In the genomic region with DNA sequence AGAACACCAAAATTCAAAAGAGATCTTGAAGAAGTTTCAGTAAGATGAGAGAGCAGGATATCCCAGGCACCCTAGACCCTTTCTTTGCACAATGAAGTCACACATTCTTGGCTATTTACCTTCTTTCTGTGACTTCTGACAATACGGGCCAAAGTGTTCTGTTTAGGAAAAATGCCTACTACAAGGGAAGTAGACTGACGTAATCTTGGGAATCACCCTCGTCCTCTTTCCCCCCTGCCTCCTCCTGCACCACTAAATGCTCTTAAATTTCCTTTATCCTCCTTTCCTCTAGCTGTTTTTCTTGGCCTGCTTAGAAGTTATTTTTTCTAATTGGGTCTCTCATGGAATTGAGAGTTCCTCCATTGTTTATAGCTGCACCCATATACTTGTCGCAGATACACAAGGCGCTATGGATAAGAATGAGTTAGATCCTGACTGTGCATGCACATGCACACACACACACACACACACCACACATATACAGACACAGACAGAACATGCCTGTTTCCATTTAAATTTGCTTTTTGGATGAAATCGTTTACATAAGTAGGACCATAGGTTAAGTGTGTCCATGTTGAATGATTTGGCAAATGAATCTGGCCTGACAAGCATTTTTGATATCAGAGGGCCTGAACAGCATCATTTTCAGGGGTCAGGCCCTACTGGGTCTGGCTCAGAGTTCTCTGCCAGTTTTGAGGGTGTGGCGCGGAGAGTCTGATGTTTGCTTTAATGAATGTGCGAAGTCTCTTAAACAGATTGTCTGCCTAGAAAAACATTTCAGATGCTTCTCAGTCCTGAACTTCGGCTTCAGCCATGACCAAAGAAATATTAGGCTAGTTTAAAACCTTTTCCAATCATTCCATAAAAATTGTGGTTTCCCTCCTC, we compare ENCODE assay signal across 22 cellular contexts.
DNase-seq lines count a peak whose midpoint lies in the region; ATAC-seq and TF ChIP-seq lines count a peak whose summit lies in the region.
"Had no signal": no experiment of that assay in that cellular context is flagged by ENCODE, and none has a peak within 500 bp of the region (broad histone marks: within the 10 kb centered on the region; RNA-seq: fewer than 3 reads in every experiment).

No MANE protein-coding gene starts in this region.

- H3K4ac ChIP-seq in mesenchymal stem cell (ENCODE audit: low read depth in 1 of 2, low read length in 2 of 2) = no peak overlapping the region

- peak overlapping the region; percentile 44 for H3K9ac ChIP-seq in mesenchymal stem cell (ENCODE audit: low read length)

- no peak overlapping the region for H4K91ac ChIP-seq in mesenchymal stem cell (ENCODE audit: low read length)

- TF ChIP-seq CTCF in heart left ventricle (IDR thresholded peaks at IDR 0.05) = no peak

- 55 to 67% (median 63%) methylated on average over 10 of the region's 10 CpGs for WGBS in heart left ventricle, 4 donors
- 96% methylated on average over 10 of the region's 10 CpGs for WGBS in mesenchymal stem cell

- no peak overlapping the region for H3K18ac ChIP-seq in mesenchymal stem cell (ENCODE audit: low read depth in 1 of 2, low read length in 2 of 2)

- no peak overlapping the region for H3K23ac ChIP-seq in mesenchymal stem cell (ENCODE audit: low read length in 2 of 2)

- no peaks in the 10 kb centered on the region for H3K79me1 ChIP-seq in mesenchymal stem cell (replicated peaks; ENCODE audit: low read length, poor library complexity, severe bottlenecking)

- no peak overlapping the region for H2BK5ac ChIP-seq in mesenchymal stem cell (ENCODE audit: low read depth, low read length, poor library complexity, severe bottlenecking)

- no peak overlapping the region for H4K8ac ChIP-seq in mesenchymal stem cell (ENCODE audit: low read length)

- no peak overlapping the region for H2BK12ac ChIP-seq in mesenchymal stem cell (ENCODE audit: low read length in 2 of 2)

- no peak overlapping the region for H3K4me2 ChIP-seq in mesenchymal stem cell (ENCODE audit: low read length, poor library complexity, severe bottlenecking)

- no peaks in the 10 kb centered on the region for H3K36me3 ChIP-seq in heart left ventricle
- H3K36me3 ChIP-seq in mesenchymal stem cell (ENCODE audit: control insufficient read depth in 1 of 2, insufficient read depth in 2 of 2, low read depth in 1 of 2, low read length in 2 of 2) = no peaks in the 10 kb centered on the region
- H3K36me3 ChIP-seq: MG63, neutrophil had no signal

- peak overlapping the region in 4 of 12 donors; percentile 18 to 40 (median 34) for H3K27ac ChIP-seq in heart left ventricle
- H3K27ac ChIP-seq in mesenchymal stem cell (ENCODE audit: low read length, poor library complexity, severe bottlenecking) = no peak overlapping the region
- H3K27ac ChIP-seq: neutrophil had no signal

- no peak for TF ChIP-seq POLR2A in heart left ventricle (IDR thresholded peaks at IDR 0.05)

- peak; percentile 42 to 73 (median 54) for ATAC-seq in heart left ventricle
- ATAC-seq in GM21360 (IDR thresholded peaks at IDR 0.05; ENCODE audit: unreplicated experiment) = no peak
- no peak for ATAC-seq in GM21737 (IDR thresholded peaks at IDR 0.05; ENCODE audit: unreplicated experiment)
- ATAC-seq: activated naive CD4-positive, alpha-beta T cell treated with anti-CD3 and anti-CD28 coated beads, Interleukin-2, amount 50 U/mL, for 72 hours; stimulated activated naive CD8-positive, alpha-beta T cell treated with anti-CD3 and anti-CD28 coated beads, Interleukin-15, Interleukin-2, amounts not matched to agents 100 U/mL and 50 U/mL, for 24 hours had no signal

- no peak overlapping the region for H3K4me3 ChIP-seq in heart left ventricle
- no peak overlapping the region for H3K4me3 ChIP-seq in mesenchymal stem cell (ENCODE audit: insufficient read depth in 1 of 2, low read depth in 1 of 2, low read length in 2 of 2)
- H3K4me3 ChIP-seq: MG63 had no signal

- no peak overlapping the region for H2BK120ac ChIP-seq in mesenchymal stem cell (ENCODE audit: low read depth, low read length)

- H3K14ac ChIP-seq in mesenchymal stem cell (ENCODE audit: low read length in 2 of 2) = no peak overlapping the region

- H3K4me1 ChIP-seq in heart left ventricle (peaks cover 0 to 14% (median 0%) of the 10 kb centered on the region in 12 donors), mesenchymal stem cell (ENCODE audit: control insufficient read depth, insufficient read depth, low read depth, low read length) (peaks cover 2% of the 10 kb centered on the region)

- peak overlapping the region; percentile 90 for H2AK5ac ChIP-seq in mesenchymal stem cell (ENCODE audit: low read length, severe bottlenecking)

- H3K27me3 ChIP-seq in heart left ventricle = no peaks in the 10 kb centered on the region
- no peaks in the 10 kb centered on the region for H3K27me3 ChIP-seq in mesenchymal stem cell (ENCODE audit: control insufficient read depth in 1 of 2, insufficient read depth in 1 of 2, low read length in 2 of 2)
- H3K27me3 ChIP-seq: MG63, neutrophil had no signal

- H2AFZ ChIP-seq in mesenchymal stem cell (ENCODE audit: low read depth, low read length) = no peak overlapping the region

- DNase-seq in heart left ventricle (no peak), cardiac septum (ENCODE audit: low spot score) (no peak), dermis blood vessel endothelial cell (peak; percentile 75), mesenchymal stem cell (no peak), globus pallidus (ENCODE audit: low spot score) (no peak), AG20443 (ENCODE audit: low spot score) (no peak)
- DNase-seq: activated CD4-positive, alpha-beta T cell treated with anti-CD3 and anti-CD28 coated beads, Interleukin-2, amount 50 U/mL, for 1 hour; C1 segment of cervical spinal cord; cortex of kidney; H9; immature natural killer cell; NCI-H1417 treated with DMSO at 0.1 percent for 48 hours; NCI-H510A treated with DMSO at 0.1 percent for 48 hours; retina; stimulated activated CD4-positive, alpha-beta T cell treated with anti-CD3 and anti-CD28 coated beads, Interleukin-12 subunit alpha, Interleukin-12 subunit beta, amount 100 ng/mL, for 4 hours; stimulated activated CD4-positive, alpha-beta T cell treated with anti-CD3 and anti-CD28 coated beads, Interleukin-4, amount 100 ng/mL, for 4 hours; stimulated activated naive CD8-positive, alpha-beta T cell treated with anti-CD3 and anti-CD28 coated beads, Interleukin-15, Interleukin-2, amounts not matched to agents 100 U/mL and 50 U/mL, for 24 hours had no signal

- no peaks in the 10 kb centered on the region for H3K9me3 ChIP-seq in heart left ventricle
- H3K9me3 ChIP-seq in mesenchymal stem cell (ENCODE audit: control insufficient read depth, low read length) = no peaks in the 10 kb centered on the region
- H3K9me3 ChIP-seq: MG63, neutrophil had no signal

- H2BK15ac ChIP-seq in mesenchymal stem cell (ENCODE audit: low read depth, poor library complexity, severe bottlenecking) = no peak overlapping the region

- intact Hi-C loops in heart left ventricle (cut with DNase I) (no loop called here), cardiac septum (cut with DNase I) (no loop called here)

Comparison
In these comparisons a context has a peak if more than half of its experiments do, and no peak if none do; other contexts are left out.
1. ATAC-seq: peak in heart left ventricle (4 of 4); none in GM21360 (single experiment) and GM21737 (single experiment).